ENCODE assay signal across 20 cellular contexts in the genomic region with DNA sequence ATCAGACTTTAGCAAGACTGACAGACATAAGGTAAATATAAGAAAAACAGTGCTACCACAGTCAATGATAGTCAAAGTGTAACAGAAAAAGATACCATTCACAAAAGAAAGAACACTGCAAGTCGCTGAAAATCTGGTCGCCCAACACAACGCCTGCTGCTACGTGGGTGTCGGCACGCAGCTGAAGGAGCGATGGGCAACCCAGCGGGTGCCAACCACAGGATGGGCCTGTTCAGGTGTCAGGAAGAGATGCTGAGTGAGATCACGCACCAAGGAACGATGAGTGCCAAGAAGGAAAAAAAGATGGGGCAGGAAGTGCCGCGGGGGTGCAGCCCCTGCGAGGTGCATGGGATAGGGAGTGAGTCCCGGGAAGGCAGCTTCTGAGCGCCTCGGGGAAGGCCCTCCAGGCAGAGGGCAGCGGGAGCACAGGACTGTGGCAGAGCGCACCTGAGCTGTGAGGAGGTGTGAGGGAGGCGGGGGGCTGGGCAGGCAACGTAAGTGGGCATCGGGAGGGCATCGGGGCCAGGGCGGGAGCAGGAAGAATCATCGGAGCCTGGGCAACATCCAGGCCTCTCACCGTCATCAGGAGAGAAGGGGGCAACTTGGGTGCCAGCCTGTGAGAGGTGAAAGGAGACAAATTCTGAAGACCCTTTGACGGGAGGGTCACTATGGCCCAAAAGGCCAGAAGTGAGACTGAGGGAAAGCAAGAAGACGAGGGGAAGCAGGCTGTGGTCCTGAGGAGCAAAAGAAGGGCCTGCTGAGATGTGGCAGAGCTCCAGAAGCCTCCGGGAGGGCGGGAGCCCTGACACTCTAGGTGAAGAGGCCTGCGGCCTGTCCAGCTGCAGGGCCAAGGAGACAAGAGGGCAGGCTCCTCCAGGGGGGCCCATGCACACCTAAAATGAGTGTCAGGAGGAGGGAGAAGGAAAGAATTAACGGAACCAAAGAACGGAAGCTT. TPM values are rescaled to one million over a fixed set of nuclear protein-coding genes. Genes with fewer than 3 reads are reported as not detected.
DNase-seq lines count a peak whose midpoint lies in the region; ATAC-seq and TF ChIP-seq lines count a peak whose summit lies in the region.
"Had no signal": no experiment of that assay in that cellular context is flagged by ENCODE, and none has a peak within 500 bp of the region (broad histone marks: within the 10 kb centered on the region; RNA-seq: fewer than 3 reads in every experiment).

No MANE protein-coding gene starts in this region.

- DNase-seq in activated naive CD8-positive, alpha-beta T cell treated with anti-CD3 and anti-CD28 coated beads for 36 hours: no peak
- no peak for DNase-seq in activated naive CD8-positive, alpha-beta T cell treated with anti-CD3 and anti-CD28 coated beads, Interleukin-2, amount 50 U/mL, for 24 hours
- DNase-seq in neural crest cell (ENCODE audit: low read depth, low spot score) (no peak), upper lobe of right lung (no peak), NCI-H2196 treated with DMSO at 0.1 percent for 48 hours (lab: John Stamatoyannopoulos, UW; ENCODE audit: unreplicated experiment) (no peak)
- DNase-seq: ACHN; CD4-positive, alpha-beta T cell; DMS79 treated with DMSO at 0.1 percent for 48 hours; GOT3; HFFc6; NCI-H1436; NCI-H2081; NCI-H226; NCI-H69 had no signal

- peaks cover 6% of the 10 kb centered on the region for H3K9me3 Mint-ChIP-seq in activated naive CD8-positive, alpha-beta T cell treated with anti-CD3 and anti-CD28 coated beads for 36 hours
- peaks cover 11% of the 10 kb centered on the region for H3K9me3 Mint-ChIP-seq in activated naive CD8-positive, alpha-beta T cell treated with anti-CD3 and anti-CD28 coated beads, Interleukin-2, amount 50 U/mL, for 24 hours
- no peaks in the 10 kb centered on the region for H3K9me3 Mint-ChIP-seq in dendritic cell treated with granulocyte-macrophage colony-stimulating factor and Interleukin-4, amounts not matched to agents 40 ng/mL and 50 ng/mL, for 4 days
- H3K9me3 Mint-ChIP-seq in neural crest cell: peaks cover 3% of the 10 kb centered on the region

- H3K27me3 Mint-ChIP-seq in activated naive CD8-positive, alpha-beta T cell treated with anti-CD3 and anti-CD28 coated beads for 36 hours: no peaks in the 10 kb centered on the region
- H3K27me3 Mint-ChIP-seq in activated naive CD8-positive, alpha-beta T cell treated with anti-CD3 and anti-CD28 coated beads, Interleukin-2, amount 50 U/mL, for 24 hours: no peaks in the 10 kb centered on the region
- no peaks in the 10 kb centered on the region for H3K27me3 Mint-ChIP-seq in dendritic cell treated with granulocyte-macrophage colony-stimulating factor and Interleukin-4, amounts not matched to agents 40 ng/mL and 50 ng/mL, for 4 days
- H3K27me3 Mint-ChIP-seq in neural crest cell (ENCODE audit: low read depth): no peaks in the 10 kb centered on the region
- H3K27me3 Mint-ChIP-seq: CD4-positive, alpha-beta T cell had no signal

- peaks cover 17% of the 10 kb centered on the region for H3K4me1 Mint-ChIP-seq in activated naive CD8-positive, alpha-beta T cell treated with anti-CD3 and anti-CD28 coated beads for 36 hours
- H3K4me1 Mint-ChIP-seq in activated naive CD8-positive, alpha-beta T cell treated with anti-CD3 and anti-CD28 coated beads, Interleukin-2, amount 50 U/mL, for 24 hours: peaks cover 17% of the 10 kb centered on the region
- no peaks in the 10 kb centered on the region for H3K4me1 Mint-ChIP-seq in dendritic cell treated with granulocyte-macrophage colony-stimulating factor and Interleukin-4, amounts not matched to agents 40 ng/mL and 50 ng/mL, for 4 days (ENCODE audit: low read depth)
- H3K4me1 Mint-ChIP-seq in neural crest cell: no peaks in the 10 kb centered on the region

- peaks cover 45% of the 10 kb centered on the region for H3K36me3 Mint-ChIP-seq in activated naive CD8-positive, alpha-beta T cell treated with anti-CD3 and anti-CD28 coated beads for 36 hours
- H3K36me3 Mint-ChIP-seq in activated naive CD8-positive, alpha-beta T cell treated with anti-CD3 and anti-CD28 coated beads, Interleukin-2, amount 50 U/mL, for 24 hours (ENCODE audit: low read depth): peaks cover 36% of the 10 kb centered on the region
- peaks cover 60% of the 10 kb centered on the region for H3K36me3 Mint-ChIP-seq in dendritic cell treated with granulocyte-macrophage colony-stimulating factor and Interleukin-4, amounts not matched to agents 40 ng/mL and 50 ng/mL, for 4 days (ENCODE audit: low read depth)
- peaks cover 19% of the 10 kb centered on the region for H3K36me3 Mint-ChIP-seq in neural crest cell (ENCODE audit: low read depth)

- H3K27ac Mint-ChIP-seq in activated naive CD8-positive, alpha-beta T cell treated with anti-CD3 and anti-CD28 coated beads for 36 hours: peak overlapping the region; percentile 27
- H3K27ac Mint-ChIP-seq in activated naive CD8-positive, alpha-beta T cell treated with anti-CD3 and anti-CD28 coated beads, Interleukin-2, amount 50 U/mL, for 24 hours: no peak overlapping the region
- H3K27ac Mint-ChIP-seq in dendritic cell treated with granulocyte-macrophage colony-stimulating factor and Interleukin-4, amounts not matched to agents 40 ng/mL and 50 ng/mL, for 4 days: peak overlapping the region; percentile 16
- H3K27ac Mint-ChIP-seq in neural crest cell (ENCODE audit: unreplicated experiment): peak overlapping the region; percentile 35
- H3K27ac Mint-ChIP-seq: CD4-positive, alpha-beta T cell; HFFc6 had no signal

- H3K4me3 ChIP-seq in upper lobe of right lung: no peak overlapping the region
- H3K4me3 ChIP-seq: K562 had no signal

- H3K4me3 Mint-ChIP-seq in activated naive CD8-positive, alpha-beta T cell treated with anti-CD3 and anti-CD28 coated beads for 36 hours: no peak overlapping the region
- H3K4me3 Mint-ChIP-seq in activated naive CD8-positive, alpha-beta T cell treated with anti-CD3 and anti-CD28 coated beads, Interleukin-2, amount 50 U/mL, for 24 hours: no peak overlapping the region
- no peak overlapping the region for H3K4me3 Mint-ChIP-seq in dendritic cell treated with granulocyte-macrophage colony-stimulating factor and Interleukin-4, amounts not matched to agents 40 ng/mL and 50 ng/mL, for 4 days
- H3K4me3 Mint-ChIP-seq in neural crest cell: no peak overlapping the region
- H3K4me3 Mint-ChIP-seq: CD4-positive, alpha-beta T cell; HFFc6 had no signal

- intact Hi-C loops in dendritic cell treated with granulocyte-macrophage colony-stimulating factor and Interleukin-4, amounts not matched to agents 40 ng/mL and 50 ng/mL, for 4 days (cut with micrococcal nuclease): no loop called here
- intact Hi-C loops in upper lobe of right lung (cut with DNase I): no loop called here

- H3K9me3 ChIP-seq in upper lobe of right lung: no peaks in the 10 kb centered on the region

- no peaks in the 10 kb centered on the region for H3K4me1 ChIP-seq in upper lobe of right lung

- no peaks in the 10 kb centered on the region for H3K36me3 ChIP-seq in upper lobe of right lung

- no peak for TF ChIP-seq CTCF in neural crest cell (conservative IDR thresholded peaks at IDR 0.05)
- no peak for TF ChIP-seq CTCF in upper lobe of right lung (IDR thresholded peaks at IDR 0.05)

- no peak for ATAC-seq in activated naive CD8-positive, alpha-beta T cell treated with anti-CD3 and anti-CD28 coated beads, Interleukin-2, amount 50 U/mL, for 24 hours
- peak; percentile 10 for ATAC-seq in upper lobe of right lung
- ATAC-seq in activated CD4-positive, CD25-positive, alpha-beta regulatory T cell treated with anti-CD3 and anti-CD28 coated beads, Interleukin-2, amount 50 U/mL, for 24 hours: no peak
- no peak for ATAC-seq in GM19035 (IDR thresholded peaks at IDR 0.05; ENCODE audit: unreplicated experiment)
- ATAC-seq: K562 had no signal

- H3K27me3 ChIP-seq in upper lobe of right lung: no peaks in the 10 kb centered on the region

- H3K27ac ChIP-seq in upper lobe of right lung: no peak overlapping the region
- H3K27ac ChIP-seq: HL-60, RWPE1 had no signal

RNA-seq across cellular contexts. Expression of a gene that starts 14.8 kb away (rescaled TPM):
- 10 to 100 TPM; 34.5 to 35.6 TPM for total RNA-seq in activated naive CD8-positive, alpha-beta T cell treated with anti-CD3 and anti-CD28 coated beads for 36 hours
- total RNA-seq in neural crest cell: 43.7 and 46.2 TPM in 2 replicates
- total RNA-seq in upper lobe of right lung: 34.6 TPM

RNA-seq across cellular contexts. Expression of a gene that starts 32.4 kb away (rescaled TPM):
- total RNA-seq in activated naive CD8-positive, alpha-beta T cell treated with anti-CD3 and anti-CD28 coated beads for 36 hours: 10 to 100 TPM; 68.5 to 76.4 TPM
- total RNA-seq in neural crest cell: 64.2 and 71.3 TPM in 2 replicates
- 15.7 TPM for total RNA-seq in upper lobe of right lung

RNA-seq across cellular contexts. Expression of a gene that starts 33.4 kb away (rescaled TPM):
- 10 to 100 TPM; 80.4 to 85.1 TPM for total RNA-seq in activated naive CD8-positive, alpha-beta T cell treated with anti-CD3 and anti-CD28 coated beads for 36 hours
- total RNA-seq in neural crest cell (53.2 and 59.0 TPM in 2 replicates), upper lobe of right lung (60.7 TPM)
